28 cellular contexts compared by ENCODE assay signal in the genomic region with DNA sequence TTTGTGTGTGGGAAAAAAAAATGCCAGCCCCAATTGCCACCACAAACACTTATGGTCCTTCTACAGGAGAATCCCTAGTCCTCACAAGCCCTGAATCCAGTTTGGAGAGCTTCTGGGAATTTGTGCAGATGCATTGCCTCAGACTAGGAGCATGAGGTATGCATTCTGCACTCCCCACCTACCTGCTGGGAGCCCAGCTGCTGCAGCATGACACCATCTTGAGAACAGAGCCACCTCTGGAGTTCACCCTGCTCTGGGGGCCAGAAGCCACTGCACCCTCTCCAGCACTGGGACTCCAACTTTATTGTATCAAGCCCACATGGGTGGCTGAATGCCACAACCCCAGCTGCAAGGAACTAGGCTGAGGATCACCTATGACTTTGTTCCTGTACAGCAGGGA.
"Had no signal": no experiment of that assay in that cellular context is flagged by ENCODE, and none has a peak within 500 bp of the region (broad histone marks: within the 10 kb centered on the region; RNA-seq: fewer than 3 reads in every experiment).

No MANE protein-coding gene starts in this region.

- H3K4me1 Mint-ChIP-seq: brain, nephron progenitor cell had no signal

- H3K4me1 ChIP-seq: adrenal gland, foreskin keratinocyte, heart right ventricle, left ventricle myocardium inferior, psoas muscle, sigmoid colon, suprapubic skin, tibial artery had no signal

- H3K36me3 ChIP-seq: adrenal gland, esophagus muscularis mucosa, heart right ventricle, left ventricle myocardium inferior, neutrophil, ovary, sigmoid colon, suprapubic skin, tibial artery had no signal

- H3K27ac ChIP-seq: adrenal gland, esophagus muscularis mucosa, foreskin keratinocyte, heart right ventricle, left ventricle myocardium inferior, neutrophil, ovary, psoas muscle, sigmoid colon, suprapubic skin, tibial artery, VCaP had no signal

- H3K27ac Mint-ChIP-seq: activated naive CD8-positive, alpha-beta T cell; brain; nephron progenitor cell; T-helper 1 cell treated with Interleukin-12 subunit alpha and Interleukin-12 subunit beta and Interleukin-4 antibody, amounts not matched to agents 30 μg/mL and 1 μg/mL, for 36 hours had no signal

- H3K4me3 Mint-ChIP-seq: activated naive CD8-positive, alpha-beta T cell; brain; nephron progenitor cell; T-helper 1 cell treated with Interleukin-12 subunit alpha and Interleukin-12 subunit beta and Interleukin-4 antibody, amounts not matched to agents 30 μg/mL and 1 μg/mL, for 36 hours had no signal

- DNase-seq: activated CD4-positive, alpha-beta T cell treated with anti-CD3 and anti-CD28 coated beads for 4 hours; activated CD4-positive, alpha-beta T cell treated with anti-CD3 and anti-CD28 coated beads, Interleukin-2, amount 50 U/mL, for 48 hours; activated CD8-positive, alpha-beta memory T cell treated with anti-CD3 and anti-CD28 coated beads for 24 hours; activated effector memory CD4-positive, alpha-beta T cell treated with Interleukin-2 at 50 U/mL for 16 hours; activated naive CD4-positive, alpha-beta T cell treated with Interleukin-2 at 50 U/mL for 16 hours; adrenal gland; aorta; cortex of kidney; heart right ventricle; left ventricle myocardium inferior; mucosa of descending colon; nephron progenitor cell; ovary; psoas muscle; small intestine; stimulated activated CD4-positive, alpha-beta T cell treated with anti-CD3 and anti-CD28 coated beads, Interleukin-1b, Interleukin-23, amount 100 ng/mL, for 48 hours; stimulated activated naive CD4-positive, alpha-beta T cell; T-helper 9 cell; tibial artery had no signal

- H3K9me3 ChIP-seq: adrenal gland, mucosa of descending colon, neutrophil, ovary, psoas muscle, sigmoid colon, suprapubic skin had no signal

- H3K27me3 Mint-ChIP-seq: activated naive CD8-positive, alpha-beta T cell had no signal

- ATAC-seq: foreskin keratinocyte, heart right ventricle, mucosa of descending colon, psoas muscle had no signal

- H3K27me3 ChIP-seq: adrenal gland, esophagus muscularis mucosa, foreskin keratinocyte, heart right ventricle, neutrophil, ovary, sigmoid colon, suprapubic skin, tibial artery had no signal

- H3K36me3 Mint-ChIP-seq: activated naive CD8-positive, alpha-beta T cell had no signal

- H3K4me3 ChIP-seq: adrenal gland, esophagus muscularis mucosa, heart right ventricle, left ventricle myocardium inferior, mucosa of descending colon, ovary, psoas muscle, sigmoid colon, suprapubic skin, tibial artery had no signal
